15 cellular contexts compared by ENCODE assay signal in the genomic region with DNA sequence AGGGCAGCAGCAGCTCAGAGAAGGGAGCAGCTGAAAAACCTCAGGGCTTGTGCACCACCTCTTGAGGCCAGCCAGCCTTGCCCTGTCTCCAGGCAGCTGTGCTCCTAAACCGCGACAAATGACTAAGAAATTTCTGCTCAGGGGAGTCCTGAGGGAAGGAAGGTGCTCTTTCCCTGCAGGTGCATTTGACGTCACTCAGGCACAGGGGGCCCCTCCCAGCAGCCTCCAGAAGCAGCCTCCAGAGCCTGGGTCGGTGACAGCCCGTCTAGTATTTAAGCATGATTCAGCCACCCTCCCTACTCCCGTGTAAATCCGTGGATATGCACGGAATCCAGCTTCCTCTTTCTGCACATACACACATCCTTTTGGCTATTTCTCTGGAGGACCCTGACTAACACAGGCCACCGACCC.
DNase-seq lines count a peak whose midpoint lies in the region; ATAC-seq and TF ChIP-seq lines count a peak whose summit lies in the region.
"Had no signal": no experiment of that assay in that cellular context is flagged by ENCODE, and none has a peak within 500 bp of the region (broad histone marks: within the 10 kb centered on the region; RNA-seq: fewer than 3 reads in every experiment).

No MANE protein-coding gene starts in this region.

- no peak overlapping the region for H3K27ac ChIP-seq in BLaER1
- no peak overlapping the region for H3K27ac ChIP-seq in RWPE2 (ENCODE audit: poor library complexity, severe bottlenecking)
- H3K27ac ChIP-seq: cardiac muscle cell, heart right ventricle, transverse colon had no signal

- H3K36me3 ChIP-seq in BLaER1 (no peaks in the 10 kb centered on the region), RWPE2 (ENCODE audit: low read depth) (no peaks in the 10 kb centered on the region)
- H3K36me3 ChIP-seq: heart right ventricle, transverse colon had no signal

- H3K4me1 ChIP-seq in BLaER1 (peaks cover 17% of the 10 kb centered on the region), RWPE2 (ENCODE audit: insufficient read depth, poor library complexity, severe bottlenecking) (no peaks in the 10 kb centered on the region)
- H3K4me1 ChIP-seq: heart right ventricle, transverse colon had no signal

- no peaks in the 10 kb centered on the region for H3K9me3 ChIP-seq in BLaER1
- no peaks in the 10 kb centered on the region for H3K9me3 ChIP-seq in RWPE2 (ENCODE audit: severe bottlenecking)
- H3K9me3 ChIP-seq: heart right ventricle, transverse colon had no signal

- TF ChIP-seq CTCF in RWPE2 (IDR thresholded peaks at IDR 0.05; ENCODE audit: poor library complexity, severe bottlenecking), result no peak

- ATAC-seq in RWPE2 (ENCODE audit: low read depth) (peak; percentile 18; the same call in 1 of the 3 replicates), GM21526 (IDR thresholded peaks at IDR 0.05; ENCODE audit: low FRiP score, unreplicated experiment) (no peak), GM21529 (IDR thresholded peaks at IDR 0.05; ENCODE audit: unreplicated experiment) (no peak)

- DNase-seq in HT-29 (ENCODE audit: low spot score) (peak; percentile 68), RWPE2 (ENCODE audit: low spot score) (no peak), left kidney (ENCODE audit: low read depth, low spot score) (peak; percentile 43), foreskin melanocyte (no peak), ureter (ENCODE audit: low spot score) (no peak)
- DNase-seq: activated effector memory CD4-positive, alpha-beta T cell treated with Interleukin-2 at 50 U/mL for 16 hours; heart right ventricle; NCI-H446; occipital lobe; stimulated activated CD4-positive, alpha-beta T cell treated with anti-CD3 and anti-CD28 coated beads, Interleukin-15, amount 100 ng/mL, for 24 hours; transverse colon had no signal

- H3K9ac ChIP-seq in BLaER1, result no peak overlapping the region

- H4K20me1 ChIP-seq in BLaER1, result no peaks in the 10 kb centered on the region

- no peak overlapping the region for H3K4me3 ChIP-seq in BLaER1
- no peak overlapping the region for H3K4me3 ChIP-seq in RWPE2 (ENCODE audit: severe bottlenecking)
- H3K4me3 ChIP-seq: cardiac muscle cell, heart right ventricle, transverse colon had no signal

- H3K27me3 ChIP-seq in BLaER1 (no peaks in the 10 kb centered on the region), RWPE2 (ENCODE audit: insufficient read depth, poor library complexity, severe bottlenecking) (no peaks in the 10 kb centered on the region)
- H3K27me3 ChIP-seq: cardiac muscle cell, transverse colon had no signal

- peak overlapping the region; percentile 20; the same call in 1 of the 2 replicates for H3K4me2 ChIP-seq in BLaER1

Comparison
In these comparisons a context has a peak if more than half of its experiments do, and no peak if none do; other contexts are left out.
1. DNase-seq: peak in HT-29 (single experiment) and left kidney (single experiment); none in RWPE2 (single experiment), foreskin melanocyte (single experiment) and ureter (single experiment).